In genomic region chr5:83177803-83178202, GRCh38 we compare ENCODE assay signal across 17 cellular contexts.
DNase-seq lines count a peak whose midpoint lies in the region; ATAC-seq and TF ChIP-seq lines count a peak whose summit lies in the region.
"Had no signal": no experiment of that assay in that cellular context is flagged by ENCODE, and none has a peak within 500 bp of the region (broad histone marks: within the 10 kb centered on the region; RNA-seq: fewer than 3 reads in every experiment).

No MANE protein-coding gene starts in this region.

- H4K8ac ChIP-seq in trophoblast cell (ENCODE audit: low read depth, low read length): no peak overlapping the region

- no peak overlapping the region for H3K4me2 ChIP-seq in trophoblast cell (ENCODE audit: low read length)
- H3K4me2 ChIP-seq: BLaER1 treated with 17β-estradiol and CSF1 and Interleukin-3, amounts not matched to agents 10 nM and 100 nM had no signal

- intact Hi-C loops in heart left ventricle (cut with DNase I): no loop called here
- intact Hi-C loops in adrenal gland (cut with DNase I): no loop called here

- H3K36me3 ChIP-seq in cardiac muscle cell (no peaks in the 10 kb centered on the region), heart left ventricle (no peaks in the 10 kb centered on the region), brain microvascular endothelial cell (replicated peaks) (no peaks in the 10 kb centered on the region), trophoblast cell (ENCODE audit: control insufficient read depth in 1 of 2, insufficient read depth in 2 of 2, low read length in 2 of 2) (no peaks in the 10 kb centered on the region), adrenal gland (replicated peaks in 1 of 2) (no peaks in the 10 kb centered on the region)
- H3K36me3 ChIP-seq: BLaER1 treated with 17β-estradiol and CSF1 and Interleukin-3, amounts not matched to agents 10 nM and 100 nM; HAP-1 had no signal

- no peaks in the 10 kb centered on the region for H3K9me3 ChIP-seq in cardiac muscle cell (ENCODE audit: low read depth)
- no peaks in the 10 kb centered on the region for H3K9me3 ChIP-seq in heart left ventricle
- H3K9me3 ChIP-seq in trophoblast cell (ENCODE audit: insufficient read depth, low read depth, low read length): no peaks in the 10 kb centered on the region
- H3K9me3 ChIP-seq in adrenal gland (replicated peaks in 1 of 3): no peaks in the 10 kb centered on the region
- H3K9me3 ChIP-seq: BLaER1 treated with 17β-estradiol and CSF1 and Interleukin-3, amounts not matched to agents 10 nM and 100 nM; HAP-1 had no signal

- no peak overlapping the region for H3K4ac ChIP-seq in trophoblast cell (ENCODE audit: low read depth, low read length)

- peak overlapping the region; percentile 62 for H3K27ac ChIP-seq in cardiac muscle cell
- H3K27ac ChIP-seq in heart left ventricle: no peak overlapping the region
- no peak overlapping the region for H3K27ac ChIP-seq in brain microvascular endothelial cell
- H3K27ac ChIP-seq in trophoblast cell (ENCODE audit: low read depth, low read length): no peak overlapping the region
- H3K27ac ChIP-seq in adrenal gland: no peak overlapping the region
- H3K27ac ChIP-seq: BLaER1 treated with 17β-estradiol and CSF1 and Interleukin-3, amounts not matched to agents 10 nM and 100 nM; GM23248 had no signal

- H3K18ac ChIP-seq in trophoblast cell (ENCODE audit: low read length): no peak overlapping the region

- H3K4me3 ChIP-seq in cardiac muscle cell (no peak overlapping the region), heart left ventricle (no peak overlapping the region), brain microvascular endothelial cell (ENCODE audit: low read depth, low read length) (no peak overlapping the region), trophoblast cell (ENCODE audit: low read depth, low read length) (no peak overlapping the region), adrenal gland (no peak overlapping the region)
- H3K4me3 ChIP-seq: BLaER1 treated with 17β-estradiol and CSF1 and Interleukin-3, amounts not matched to agents 10 nM and 100 nM; GM12878; GM23248; HAP-1 had no signal

- H3K79me2 ChIP-seq in trophoblast cell (ENCODE audit: control insufficient read depth, insufficient read depth, low read length, poor library complexity): no peaks in the 10 kb centered on the region

- DNase-seq in cardiac muscle cell (ENCODE audit: low read depth in 1 of 2, low spot score in 1 of 2) (no peak), heart left ventricle (no peak), brain microvascular endothelial cell (peak; percentile 7), trophoblast cell (peak; percentile 25 to 68), adrenal gland (no peak)
- DNase-seq: Calu3; CD8-positive, alpha-beta T cell; DMS 273 treated with DMSO at 0.1 percent for 48 hours; DMS53; DND-41; EL; GM23248 had no signal

- H3K4me1 ChIP-seq in cardiac muscle cell (ENCODE audit: low read depth) (peaks cover 16% of the 10 kb centered on the region), heart left ventricle (peaks cover 0 to 7% (median 0%) of the 10 kb centered on the region in 12 donors), trophoblast cell (ENCODE audit: control insufficient read depth in 1 of 2, insufficient read depth in 2 of 2, low read length in 2 of 2) (no peaks in the 10 kb centered on the region), adrenal gland (replicated peaks in 1 of 2) (no peaks in the 10 kb centered on the region)
- H3K4me1 ChIP-seq: HAP-1 had no signal

- H3K27me3 ChIP-seq in cardiac muscle cell (no peaks in the 10 kb centered on the region), heart left ventricle (no peaks in the 10 kb centered on the region), brain microvascular endothelial cell (replicated peaks) (no peaks in the 10 kb centered on the region), trophoblast cell (ENCODE audit: insufficient read depth, low read length) (no peaks in the 10 kb centered on the region), adrenal gland (no peaks in the 10 kb centered on the region)
- H3K27me3 ChIP-seq: BLaER1 treated with 17β-estradiol and CSF1 and Interleukin-3, amounts not matched to agents 10 nM and 100 nM had no signal

- H4K91ac ChIP-seq in trophoblast cell (ENCODE audit: low read depth, low read length): no peak overlapping the region

- no peak overlapping the region for H3K23ac ChIP-seq in trophoblast cell (ENCODE audit: low read length)

- in situ Hi-C loops in brain microvascular endothelial cell (cut with HindIII; ENCODE audit: low pct_ligation_motif_present, low sequenced_read_pairs): no loop called here

- 95 to 98% (median 98%) methylated on average over 2 of the region's 2 CpGs for WGBS in heart left ventricle, 4 donors
- 100% methylated on average over 2 of the region's 2 CpGs for WGBS in trophoblast cell (ENCODE audit: extremely low coverage, insufficient coverage, insufficient read length)
- WGBS in adrenal gland, 4 donors: 96 to 100% (median 98%) methylated on average over 2 of the region's 2 CpGs

- H2BK120ac ChIP-seq in trophoblast cell (ENCODE audit: insufficient read depth, low read length, poor library complexity): no peak overlapping the region

- no peak overlapping the region for H3K14ac ChIP-seq in trophoblast cell (ENCODE audit: low read length)

- ATAC-seq in heart left ventricle (no peak), HG03175 (IDR thresholded peaks at IDR 0.05; ENCODE audit: unreplicated experiment) (no peak), GM21737 (IDR thresholded peaks at IDR 0.05; ENCODE audit: unreplicated experiment) (no peak)
- ATAC-seq: CD8-positive, alpha-beta T cell; GM12878 had no signal

- H2BK5ac ChIP-seq in trophoblast cell (ENCODE audit: low read depth, low read length, poor library complexity): no peak overlapping the region

- H3K79me1 ChIP-seq in trophoblast cell (ENCODE audit: low read length): no peaks in the 10 kb centered on the region

- no peak for TF ChIP-seq CTCF in cardiac muscle cell (IDR thresholded peaks at IDR 0.05; ENCODE audit: low read depth, low read length)
- TF ChIP-seq CTCF in heart left ventricle (IDR thresholded peaks at IDR 0.05): no peak
- TF ChIP-seq CTCF in brain microvascular endothelial cell (IDR thresholded peaks at IDR 0.05; ENCODE audit: low read depth, low read length, missing control alignments): no peak
- TF ChIP-seq CTCF in adrenal gland (IDR thresholded peaks at IDR 0.05): no peak

- TF ChIP-seq POLR2A in heart left ventricle (IDR thresholded peaks at IDR 0.05): no peak
- TF ChIP-seq POLR2A in adrenal gland (IDR thresholded peaks at IDR 0.05): no peak

- no peak overlapping the region for H2AFZ ChIP-seq in trophoblast cell (ENCODE audit: insufficient read depth, low read length, poor library complexity)
- H2AFZ ChIP-seq: GM23248 had no signal

- no peak overlapping the region for H3K9ac ChIP-seq in trophoblast cell (ENCODE audit: low read length)
- H3K9ac ChIP-seq: BLaER1 treated with 17β-estradiol and CSF1 and Interleukin-3, amounts not matched to agents 10 nM and 100 nM; GM23248 had no signal

- H4K12ac ChIP-seq in trophoblast cell (ENCODE audit: low read depth, low read length): no peak overlapping the region

- no peak overlapping the region for H2AK5ac ChIP-seq in trophoblast cell (ENCODE audit: low read length)

- H2BK12ac ChIP-seq in trophoblast cell (ENCODE audit: low read length): no peak overlapping the region

Comparison
In these comparisons a context has a peak if more than half of its experiments do, and no peak if none do; other contexts are left out.
1. DNase-seq: peak in brain microvascular endothelial cell (single experiment) and trophoblast cell (2 of 2); none in cardiac muscle cell (0 of 2), heart left ventricle (0 of 5) and adrenal gland (0 of 7).